ENCODE assay signal across 16 cellular contexts in genomic region chr14:61330511-61330910, GRCh38. TPM values are rescaled to one million over a fixed set of nuclear protein-coding genes. Genes with fewer than 3 reads are reported as not detected.
A peak's percentile ranks its signal among the peaks of the same experiment; 100 is the strongest.
DNase-seq lines count a peak whose midpoint lies in the region; ATAC-seq, FAIRE-seq and TF ChIP-seq lines count a peak whose summit lies in the region.
"Had no signal": no experiment of that assay in that cellular context is flagged by ENCODE, and none has a peak within 500 bp of the region (broad histone marks: within the 10 kb centered on the region; RNA-seq: fewer than 3 reads in every experiment).

No MANE protein-coding gene starts in this region.

- no peaks in the 10 kb centered on the region for H3K27me3 Mint-ChIP-seq in activated naive CD4-positive, alpha-beta T cell treated with anti-CD3 and anti-CD28 coated beads for 36 hours (ENCODE audit: low read depth)
- H3K27me3 Mint-ChIP-seq in stimulated activated naive CD8-positive, alpha-beta T cell treated with anti-CD3 and anti-CD28 coated beads, Interleukin-15, Interleukin-2, amounts not matched to agents 100 ng/mL and 50 ng/mL, for 24 hours: no peaks in the 10 kb centered on the region
- H3K27me3 Mint-ChIP-seq: progenitor cell of endocrine pancreas had no signal

- H3K4me3 Mint-ChIP-seq in activated naive CD4-positive, alpha-beta T cell treated with anti-CD3 and anti-CD28 coated beads for 36 hours: peak overlapping the region; percentile 62
- peak overlapping the region; percentile 84 for H3K4me3 Mint-ChIP-seq in stimulated activated naive CD8-positive, alpha-beta T cell treated with anti-CD3 and anti-CD28 coated beads, Interleukin-15, Interleukin-2, amounts not matched to agents 100 ng/mL and 50 ng/mL, for 24 hours
- H3K4me3 Mint-ChIP-seq: endodermal cell had no signal

- no peak for FAIRE-seq in pancreas (lab: Jason Lieb, UNC)
- FAIRE-seq: bronchial epithelial cell, H1 had no signal

- H3K9me3 Mint-ChIP-seq in activated naive CD4-positive, alpha-beta T cell treated with anti-CD3 and anti-CD28 coated beads for 36 hours: no peaks in the 10 kb centered on the region
- no peaks in the 10 kb centered on the region for H3K9me3 Mint-ChIP-seq in activated naive CD4-positive, alpha-beta T cell treated with anti-CD3 and anti-CD28 coated beads, Interleukin-2, amount 50 U/mL, for 72 hours
- H3K9me3 Mint-ChIP-seq in stimulated activated naive CD8-positive, alpha-beta T cell treated with anti-CD3 and anti-CD28 coated beads, Interleukin-15, Interleukin-2, amounts not matched to agents 100 ng/mL and 50 ng/mL, for 24 hours: peaks cover 4% of the 10 kb centered on the region

- H3K27me3 ChIP-seq in pancreas: no peaks in the 10 kb centered on the region
- H3K27me3 ChIP-seq: foreskin keratinocyte, SJSA1, upper lobe of left lung had no signal

- peaks cover 0 to 6% (median 6%) of the 10 kb centered on the region in 3 donors for H3K4me1 ChIP-seq in pancreas
- H3K4me1 ChIP-seq: foreskin keratinocyte, SJSA1 had no signal

- intact Hi-C loops in activated naive CD4-positive, alpha-beta T cell treated with anti-CD3 and anti-CD28 coated beads for 36 hours (cut with micrococcal nuclease): no loop called here
- intact Hi-C loops in pancreas (cut with DNase I): no loop called here

- CTCF ChIA-PET in activated naive CD4-positive, alpha-beta T cell treated with anti-CD3 and anti-CD28 coated beads for 36 hours (lab: Charles Lee): interaction anchor here (0.8 to 2.0 kb wide), 6 partner anchors 13 to 81 kb away, joined by 3 to 5 read pairs (median 3); no protein-coding TSS in a partner anchor

- H3K4me3 ChIP-seq in pancreas: no peak overlapping the region
- H3K4me3 ChIP-seq: SJSA1, upper lobe of left lung had no signal

- peak overlapping the region; percentile 95 for H3K27ac Mint-ChIP-seq in activated naive CD4-positive, alpha-beta T cell treated with anti-CD3 and anti-CD28 coated beads for 36 hours
- peak overlapping the region; percentile 92 to 98 for H3K27ac Mint-ChIP-seq in activated naive CD4-positive, alpha-beta T cell treated with anti-CD3 and anti-CD28 coated beads, Interleukin-2, amount 50 U/mL, for 72 hours
- H3K27ac Mint-ChIP-seq in stimulated activated naive CD8-positive, alpha-beta T cell treated with anti-CD3 and anti-CD28 coated beads, Interleukin-15, Interleukin-2, amounts not matched to agents 100 ng/mL and 50 ng/mL, for 24 hours: peak overlapping the region; percentile 96
- H3K27ac Mint-ChIP-seq: endodermal cell, progenitor cell of endocrine pancreas had no signal

- H3K27ac ChIP-seq in pancreas: no peak overlapping the region
- H3K27ac ChIP-seq: foreskin keratinocyte, SJSA1 had no signal

- WGBS in pancreas, 2 donors: 81% methylated on average over 1 of the region's 1 CpG

- no peak for TF ChIP-seq CTCF in pancreas (IDR thresholded peaks at IDR 0.05)

- H3K36me3 Mint-ChIP-seq in activated naive CD4-positive, alpha-beta T cell treated with anti-CD3 and anti-CD28 coated beads for 36 hours (ENCODE audit: low read depth): peaks cover 45% of the 10 kb centered on the region
- peaks cover 20 to 31% of the 10 kb centered on the region in 2 donors for H3K36me3 Mint-ChIP-seq in activated naive CD4-positive, alpha-beta T cell treated with anti-CD3 and anti-CD28 coated beads, Interleukin-2, amount 50 U/mL, for 72 hours
- peaks cover 58% of the 10 kb centered on the region for H3K36me3 Mint-ChIP-seq in stimulated activated naive CD8-positive, alpha-beta T cell treated with anti-CD3 and anti-CD28 coated beads, Interleukin-15, Interleukin-2, amounts not matched to agents 100 ng/mL and 50 ng/mL, for 24 hours (ENCODE audit: low read depth)

- H3K9me3 ChIP-seq in pancreas: no peaks in the 10 kb centered on the region
- H3K9me3 ChIP-seq: SJSA1, upper lobe of left lung had no signal

- peaks cover 85% of the 10 kb centered on the region for H3K4me1 Mint-ChIP-seq in activated naive CD4-positive, alpha-beta T cell treated with anti-CD3 and anti-CD28 coated beads for 36 hours (ENCODE audit: low read depth)
- H3K4me1 Mint-ChIP-seq in stimulated activated naive CD8-positive, alpha-beta T cell treated with anti-CD3 and anti-CD28 coated beads, Interleukin-15, Interleukin-2, amounts not matched to agents 100 ng/mL and 50 ng/mL, for 24 hours (ENCODE audit: low read depth): peaks cover 93% of the 10 kb centered on the region

- ATAC-seq in HG02870 (IDR thresholded peaks at IDR 0.05; ENCODE audit: unreplicated experiment): peak; percentile 57
- ATAC-seq in activated naive CD4-positive, alpha-beta T cell treated with anti-CD3 and anti-CD28 coated beads, Interleukin-2, amount 50 U/mL, for 72 hours: peak; percentile 60 to 73
- ATAC-seq in pancreas: no peak
- ATAC-seq: foreskin keratinocyte had no signal

- no peaks in the 10 kb centered on the region for H3K36me3 ChIP-seq in pancreas
- H3K36me3 ChIP-seq: SJSA1, upper lobe of left lung had no signal

- DNase-seq in activated naive CD4-positive, alpha-beta T cell treated with anti-CD3 and anti-CD28 coated beads for 36 hours: peak; percentile 63
- no peak for DNase-seq in activated naive CD4-positive, alpha-beta T cell treated with Interleukin-2 at 50 U/mL for 16 hours
- no peak for DNase-seq in activated naive CD4-positive, alpha-beta T cell treated with anti-CD3 and anti-CD28 coated beads, Interleukin-2, amount 50 U/mL, for 72 hours (ENCODE audit: low spot score in 2 of 2)
- no peak for DNase-seq in pancreas
- DNase-seq in NCI-H1417 treated with DMSO at 0.1 percent for 48 hours (lab: John Stamatoyannopoulos, UW): no peak
- no peak for DNase-seq in AG20443 (ENCODE audit: low spot score)
- DNase-seq: endodermal cell, foreskin keratinocyte, NCI-H2171 treated with DMSO at 0.1 percent for 48 hours, upper lobe of left lung had no signal

RNA-seq across cellular contexts. Expression of gene PRKCH, which starts 9.1 kb away (rescaled TPM):
- total RNA-seq in activated naive CD4-positive, alpha-beta T cell treated with anti-CD3 and anti-CD28 coated beads for 36 hours: 100 to 1,000 TPM; 149 to 158 TPM
- 100 to 1,000 TPM; 131 to 216 TPM for total RNA-seq in activated naive CD4-positive, alpha-beta T cell treated with anti-CD3 and anti-CD28 coated beads, Interleukin-2, amount 50 U/mL, for 72 hours
- 10 to 100 TPM in 3 of 6 donors, 1 to 10 TPM in 3; 5.2 to 16.9 (median 9.5) TPM for total RNA-seq in pancreas
- 1 to 10 TPM; 3.6 to 9.2 TPM for polyA plus RNA-seq in pancreas

RNA-seq across cellular contexts. Expression of gene TMEM30B, which starts 49.4 kb away (rescaled TPM):
- 1 to 10 TPM; 2.8 to 3.0 TPM for total RNA-seq in activated naive CD4-positive, alpha-beta T cell treated with anti-CD3 and anti-CD28 coated beads for 36 hours
- 1 to 10 TPM; 1.4 to 2.1 TPM for total RNA-seq in activated naive CD4-positive, alpha-beta T cell treated with anti-CD3 and anti-CD28 coated beads, Interleukin-2, amount 50 U/mL, for 72 hours
- total RNA-seq in pancreas: 10 to 100 TPM; 15.7 to 21.3 (median 17.7) TPM
- polyA plus RNA-seq in pancreas: 10 to 100 TPM; 10.1 to 18.9 TPM
- total RNA-seq: SJSA1 had no signal

Comparison
In these comparisons a context has a peak if more than half of its experiments do, and no peak if none do; other contexts are left out.
1. ATAC-seq: peak in HG02870 (single experiment) and activated naive CD4-positive, alpha-beta T cell treated with anti-CD3 and anti-CD28 coated beads, Interleukin-2, amount 50 U/mL, for 72 hours (2 of 2); none in pancreas (0 of 4).
2. RNA of gene PRKCH, which starts 9.1 kb away (total RNA-seq): 131 to 216 TPM in activated naive CD4-positive, alpha-beta T cell treated with anti-CD3 and anti-CD28 coated beads, Interleukin-2, amount 50 U/mL, for 72 hours and 149 to 158 TPM in activated naive CD4-positive, alpha-beta T cell treated with anti-CD3 and anti-CD28 coated beads for 36 hours; 5.2 to 16.9 TPM in pancreas; every median in the first group is over 4 times any median in the second.
3. RNA of gene TMEM30B, which starts 49.4 kb away (total RNA-seq): 15.7 to 21.3 TPM in pancreas; 2.8 to 3.0 TPM in activated naive CD4-positive, alpha-beta T cell treated with anti-CD3 and anti-CD28 coated beads for 36 hours and 1.4 to 2.1 TPM in activated naive CD4-positive, alpha-beta T cell treated with anti-CD3 and anti-CD28 coated beads, Interleukin-2, amount 50 U/mL, for 72 hours; every median in the first group is over 4 times any median in the second.
4. Peak in every context shown above with its lines, with median percentiles within 50 percentile points of each other: H3K27ac Mint-ChIP-seq.